In the genomic region with DNA sequence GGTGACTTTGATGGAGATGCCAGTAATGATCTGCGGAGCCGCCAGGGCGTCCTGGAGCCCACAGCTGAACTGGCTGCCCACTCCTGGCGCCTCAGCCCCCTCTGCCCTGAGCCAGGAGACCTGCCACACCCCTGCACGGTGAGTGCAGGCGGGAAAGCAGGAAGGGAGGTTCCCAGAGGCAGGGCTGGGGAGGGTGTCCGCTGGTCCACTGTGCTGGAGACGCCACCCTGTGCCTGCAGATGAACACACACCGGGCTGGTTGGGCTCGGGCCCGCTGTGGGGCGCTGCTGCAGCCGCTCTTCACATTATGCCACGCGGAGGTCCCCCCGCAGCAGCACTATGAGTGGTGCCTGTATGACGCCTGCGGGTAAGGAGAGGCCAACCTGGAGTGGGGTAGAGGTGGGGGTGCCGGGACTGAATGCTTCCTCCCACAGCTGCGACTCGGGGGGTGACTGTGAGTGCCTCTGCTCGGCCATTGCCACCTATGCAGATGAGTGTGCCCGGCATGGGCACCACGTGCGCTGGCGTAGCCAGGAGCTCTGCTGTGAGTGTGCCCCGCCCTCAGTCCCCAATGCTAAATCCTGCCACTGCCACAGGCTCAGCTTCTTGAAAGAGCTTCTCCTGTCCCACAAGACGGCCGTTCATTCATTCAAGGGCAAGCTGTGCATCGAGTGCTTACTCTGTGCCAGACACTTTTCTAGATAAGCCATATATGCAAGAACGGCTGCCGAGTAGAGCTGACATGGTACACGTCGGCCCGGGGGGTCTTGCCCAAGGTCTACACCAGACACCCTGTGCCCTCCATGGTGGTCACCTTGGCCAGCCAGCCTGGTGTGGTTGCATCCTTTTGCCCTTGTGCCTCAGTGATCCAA, we compare ENCODE assay signal across 9 cellular contexts. TPM values are rescaled to one million over a fixed set of nuclear protein-coding genes. Genes with fewer than 3 reads are reported as not detected.
DNase-seq lines count a peak whose midpoint lies in the region; ATAC-seq and TF ChIP-seq lines count a peak whose summit lies in the region.
"Had no signal": no experiment of that assay in that cellular context is flagged by ENCODE, and none has a peak within 500 bp of the region (broad histone marks: within the 10 kb centered on the region; RNA-seq: fewer than 3 reads in every experiment).

No MANE protein-coding gene starts in this region.

- no peaks in the 10 kb centered on the region for H3K36me3 Mint-ChIP-seq in Calu3 (ENCODE audit: insufficient read depth, unreplicated experiment)

- no peak overlapping the region for H3K9ac ChIP-seq in SK-N-MC (ENCODE audit: insufficient read length)

- no peak overlapping the region for H3K27ac Mint-ChIP-seq in Calu3 (ENCODE audit: unreplicated experiment)

- H3K4me1 ChIP-seq in right cardiac atrium (ENCODE audit: control insufficient read depth, insufficient read depth, low read length) = no peaks in the 10 kb centered on the region

- TF ChIP-seq CTCF in 22Rv1 (IDR thresholded peaks at IDR 0.05) = peak; percentile 78
- TF ChIP-seq CTCF in GM12874 (IDR thresholded peaks at IDR 0.05; ENCODE audit: insufficient read depth, low read depth, low read length) = 0 out of 2 replicates have a peak, but pooled peaks have one; percentile 16
- no peak for TF ChIP-seq CTCF in Calu3 (IDR thresholded peaks at IDR 0.05; ENCODE audit: unreplicated experiment)

- ATAC-seq in right cardiac atrium (peak; percentile 43 to 70), HG03135 (IDR thresholded peaks at IDR 0.05; ENCODE audit: unreplicated experiment) (no peak)

- DNase-seq in SK-N-MC (ENCODE audit: low read depth, low spot score) = no peak
- DNase-seq in right cardiac atrium = peak in 2 of 3 donors; percentile 68 to 79
- no peak for DNase-seq in Calu3
- DNase-seq in NCI-H226 = no peak
- no peak for DNase-seq in NCI-H1694 treated with DMSO at 0.1 percent for 48 hours (lab: John Stamatoyannopoulos, UW)
- DNase-seq: EL had no signal

- CTCF ChIA-PET in Calu3 (lab: Charles Lee) = no interaction called here

- no peaks in the 10 kb centered on the region for H3K9me3 Mint-ChIP-seq in Calu3 (ENCODE audit: low read depth, unreplicated experiment)

- no peaks in the 10 kb centered on the region for H3K9me3 ChIP-seq in SK-N-MC (ENCODE audit: low read depth, low read length)
- H3K9me3 ChIP-seq in right cardiac atrium (ENCODE audit: control insufficient read depth, low read length) = no peaks in the 10 kb centered on the region

- WGBS in right cardiac atrium = 50% methylated on average over 35 of the region's 35 CpGs

- H3K27me3 ChIP-seq in right cardiac atrium (ENCODE audit: control insufficient read depth, insufficient read depth) = no peaks in the 10 kb centered on the region

- BruUV-seq in Calu3 (replicated peaks; lab: Mats Ljungman, UMichigan) = no TSS peak

- peaks cover 89% of the 10 kb centered on the region for H3K27me3 Mint-ChIP-seq in Calu3 (ENCODE audit: unreplicated experiment)

- no peaks in the 10 kb centered on the region for H3K4me1 Mint-ChIP-seq in Calu3 (ENCODE audit: low read depth, unreplicated experiment)

- intact Hi-C loops in right cardiac atrium (cut with DNase I) = no loop called here
- intact Hi-C loops in Calu3 (cut with micrococcal nuclease; ENCODE audit: unreplicated experiment) = no loop called here

- H3K27ac ChIP-seq in 22Rv1 (no peak overlapping the region), SK-N-MC (no peak overlapping the region), right cardiac atrium (ENCODE audit: low read length) (no peak overlapping the region)

- peak overlapping the region; percentile 15; the same call in 1 of the 2 replicates for H3K4me3 ChIP-seq in SK-N-MC
- no peak overlapping the region for H3K4me3 ChIP-seq in right cardiac atrium (ENCODE audit: low read length)

- no peak overlapping the region for H3K4me3 Mint-ChIP-seq in Calu3 (ENCODE audit: low read depth, unreplicated experiment)

- H3K36me3 ChIP-seq in SK-N-MC (ENCODE audit: insufficient read depth, low read length) = no peaks in the 10 kb centered on the region

RNA-seq across cellular contexts. Expression of gene ZNF467, which starts 14.3 kb away (rescaled TPM):
- total RNA-seq in right cardiac atrium (10 to 100 TPM; 10.4 to 15.6 (median 11.6) TPM), Calu3 (2022) (0.54 and 2.4 TPM in 2 replicates)
- polyA plus RNA-seq in right cardiac atrium = 6.6 TPM

RNA-seq across cellular contexts. Expression of gene ZNF862, which starts 50.5 kb away (rescaled TPM):
- total RNA-seq in right cardiac atrium (10 to 100 TPM in 3 of 4 donors, 1 to 10 TPM in 1; 9.0 to 15.9 (median 14.2) TPM), Calu3 (2022) (17.7 and 19.4 TPM in 2 replicates)
- 7.8 TPM for polyA plus RNA-seq in right cardiac atrium

Comparison
In these comparisons a context has a peak if more than half of its experiments do, and no peak if none do; other contexts are left out.
1. DNase-seq: peak in right cardiac atrium (2 of 3); none in SK-N-MC (single experiment), Calu3 (single experiment), NCI-H226 (single experiment) and NCI-H1694 treated with DMSO at 0.1 percent for 48 hours (single experiment).